Comparison of ENCODE assay signal across 11 cellular contexts in genomic region chr2:215966274-215966673, GRCh38.
"Had no signal": no experiment of that assay in that cellular context is flagged by ENCODE, and none has a peak within 500 bp of the region (broad histone marks: within the 10 kb centered on the region; RNA-seq: fewer than 3 reads in every experiment).

No MANE protein-coding gene starts in this region.

- H3K4me3 Mint-ChIP-seq: activated naive CD4-positive, alpha-beta T cell treated with anti-CD3 and anti-CD28 coated beads for 36 hours; stimulated activated naive CD8-positive, alpha-beta T cell treated with anti-CD3 and anti-CD28 coated beads, Interleukin-15, Interleukin-2, amounts not matched to agents 100 ng/mL and 50 ng/mL, for 24 hours had no signal

- H3K27me3 Mint-ChIP-seq: naive thymus-derived CD4-positive, alpha-beta T cell; stimulated activated naive CD8-positive, alpha-beta T cell treated with anti-CD3 and anti-CD28 coated beads, Interleukin-15, Interleukin-2, amounts not matched to agents 100 ng/mL and 50 ng/mL, for 24 hours had no signal

- H3K27ac Mint-ChIP-seq: activated naive CD4-positive, alpha-beta T cell treated with anti-CD3 and anti-CD28 coated beads for 36 hours; stimulated activated naive CD8-positive, alpha-beta T cell treated with anti-CD3 and anti-CD28 coated beads, Interleukin-15, Interleukin-2, amounts not matched to agents 100 ng/mL and 50 ng/mL, for 24 hours had no signal

- H3K9me3 Mint-ChIP-seq: stimulated activated naive CD8-positive, alpha-beta T cell treated with anti-CD3 and anti-CD28 coated beads, Interleukin-15, Interleukin-2, amounts not matched to agents 100 ng/mL and 50 ng/mL, for 24 hours had no signal

- DNase-seq: activated CD4-positive, alpha-beta T cell treated with anti-CD3 and anti-CD28 coated beads, Interleukin-2, amount 50 U/mL, for 48 hours; activated CD4-positive, CD25-positive, alpha-beta regulatory T cell treated with anti-CD3 and anti-CD28 coated beads, Interleukin-2, amount 50 U/mL, for 72 hours; activated naive CD4-positive, alpha-beta T cell treated with anti-CD3 and anti-CD28 coated beads for 36 hours; amniotic stem cell; colonic mucosa; naive thymus-derived CD4-positive, alpha-beta T cell; posterior cingulate gyrus; stimulated activated CD4-positive, alpha-beta T cell treated with anti-CD3 and anti-CD28 coated beads, Interleukin-15, amount 100 ng/mL, for 24 hours; stimulated activated CD4-positive, alpha-beta T cell treated with anti-CD3 and anti-CD28 coated beads, Interleukin-4, amount 100 ng/mL, for 1 hour had no signal

- ATAC-seq: left lobe of liver; naive thymus-derived CD4-positive, alpha-beta T cell had no signal
